20 cellular contexts compared by ENCODE assay signal in genomic region chr17:50682938-50683337, GRCh38. TPM values are rescaled to one million over a fixed set of nuclear protein-coding genes. Genes with fewer than 3 reads are reported as not detected.
"Had no signal": no experiment of that assay in that cellular context is flagged by ENCODE, and none has a peak within 500 bp of the region (broad histone marks: within the 10 kb centered on the region; RNA-seq: fewer than 3 reads in every experiment).

No MANE protein-coding gene starts in this region.

- H3K27me3 ChIP-seq: esophagus muscularis mucosa, gastroesophageal sphincter, heart right ventricle, thyroid gland, uterus had no signal

- H3K36me3 ChIP-seq: esophagus muscularis mucosa, gastroesophageal sphincter, heart right ventricle, thyroid gland, uterus had no signal

- H3K27ac Mint-ChIP-seq: activated naive CD4-positive, alpha-beta T cell treated with anti-CD3 and anti-CD28 coated beads, Interleukin-2, amount 50 U/mL, for 24 hours; natural killer cell had no signal

- H3K9ac ChIP-seq: parathyroid adenoma had no signal

- H3K9me3 Mint-ChIP-seq: activated naive CD4-positive, alpha-beta T cell treated with anti-CD3 and anti-CD28 coated beads, Interleukin-2, amount 50 U/mL, for 24 hours; natural killer cell had no signal

- H3K9me3 ChIP-seq: esophagus muscularis mucosa, gastroesophageal sphincter, heart right ventricle, thyroid gland, uterus had no signal

- H3K4me3 Mint-ChIP-seq: activated naive CD4-positive, alpha-beta T cell treated with anti-CD3 and anti-CD28 coated beads, Interleukin-2, amount 50 U/mL, for 24 hours; natural killer cell had no signal

- DNase-seq: activated CD8-positive, alpha-beta memory T cell treated with anti-CD3 and anti-CD28 coated beads for 24 hours; activated CD8-positive, alpha-beta memory T cell treated with anti-CD3 and anti-CD28 coated beads, Interleukin-2, amount 50 U/mL, for 48 hours; activated gamma-delta T cell; activated T-cell treated with anti-CD3 and anti-CD28 coated beads, Interleukin-2, amount 50 U/mL, for 48 hours; cerebellar nuclear complex; cortex of kidney; effector CD8-positive, alpha-beta T cell; heart right ventricle; natural killer cell; stimulated activated CD8-positive, alpha-beta memory T cell treated with anti-CD3 and anti-CD28 coated beads, Interleukin-4, amount 100 ng/mL, for 48 hours; stimulated activated naive CD4-positive, alpha-beta T cell; T1000; thyroid gland; uterus had no signal

- ATAC-seq: activated CD4-positive, CD25-positive, alpha-beta regulatory T cell treated with anti-CD3 and anti-CD28 coated beads, Interleukin-2, amount 50 U/mL, for 24 hours; gastroesophageal sphincter; heart right ventricle; natural killer cell had no signal

- H3K27ac ChIP-seq: esophagus muscularis mucosa, gastroesophageal sphincter, heart right ventricle, parathyroid adenoma, thyroid gland, uterus had no signal

- H3K4me3 ChIP-seq: esophagus muscularis mucosa, gastroesophageal sphincter, heart right ventricle, thyroid gland, uterus had no signal

- H3K36me3 Mint-ChIP-seq: activated naive CD4-positive, alpha-beta T cell treated with anti-CD3 and anti-CD28 coated beads, Interleukin-2, amount 50 U/mL, for 24 hours; natural killer cell had no signal

RNA-seq across cellular contexts. Expression of gene ABCC3, which starts 48.3 kb away (rescaled TPM):
- total RNA-seq: T-helper 1 cell treated with Interleukin-12 subunit alpha and Interleukin-12 subunit beta and Interleukin-4 antibody, amounts not matched to agents 30 ng/mL and 1 ng/mL, for 36 hours had no signal
